ENCODE assay signal across 9 cellular contexts in genomic region chr2:172693037-172693436, GRCh38. TPM values are rescaled to one million over a fixed set of nuclear protein-coding genes. Genes with fewer than 3 reads are reported as not detected.
A peak's percentile ranks its signal among the peaks of the same experiment; 100 is the strongest.
DNase-seq lines count a peak whose midpoint lies in the region; ATAC-seq, FAIRE-seq and TF ChIP-seq lines count a peak whose summit lies in the region.
"Had no signal": no experiment of that assay in that cellular context is flagged by ENCODE, and none has a peak within 500 bp of the region (broad histone marks: within the 10 kb centered on the region; RNA-seq: fewer than 3 reads in every experiment).

No MANE protein-coding gene starts in this region.

- DNase-seq in DMS 273 (lab: John Stamatoyannopoulos, UW; ENCODE audit: unreplicated experiment) (peak; percentile 91), MV-4-11 (lab: John Stamatoyannopoulos, UW) (peak; percentile 77), keratinocyte (ENCODE audit: low read depth, low spot score) (peak; percentile 82)
- DNase-seq in activated naive CD8-positive, alpha-beta T cell treated with anti-CD3 and anti-CD28 coated beads, Interleukin-2, amount 50 U/mL, for 24 hours, result peak; percentile 48
- peak; percentile 28 to 50 for DNase-seq in stimulated activated naive CD8-positive, alpha-beta T cell treated with anti-CD3 and anti-CD28 coated beads, Interleukin-15, amount 100 ng/mL, for 72 hours

- no peaks in the 10 kb centered on the region for H3K79me2 ChIP-seq in keratinocyte (ENCODE audit: control insufficient read depth, insufficient read depth, low read length)

- H3K4me3 Mint-ChIP-seq in activated naive CD8-positive, alpha-beta T cell treated with anti-CD3 and anti-CD28 coated beads, Interleukin-2, amount 50 U/mL, for 24 hours, result peak overlapping the region; percentile 43
- peak overlapping the region in 1 of 2 donors; percentile 49 for H3K4me3 Mint-ChIP-seq in stimulated activated naive CD8-positive, alpha-beta T cell treated with anti-CD3 and anti-CD28 coated beads, Interleukin-15, amount 100 ng/mL, for 72 hours

- no peaks in the 10 kb centered on the region for H3K36me3 ChIP-seq in keratinocyte (ENCODE audit: control insufficient read depth in 2 of 2, extremely low read depth in 1 of 2, insufficient read depth in 2 of 2, low read length in 2 of 2)

- peak overlapping the region; percentile 80 for H3K4me2 ChIP-seq in keratinocyte (ENCODE audit: control insufficient read depth, extremely low read depth, insufficient read depth, low read depth, low read length)

- H3K27ac ChIP-seq in keratinocyte (ENCODE audit: control insufficient read depth, insufficient read depth, low read length), result peak overlapping the region; percentile 74

- H3K9me1 ChIP-seq in keratinocyte (ENCODE audit: control insufficient read depth, extremely low read depth, insufficient read depth, low read length), result no peaks in the 10 kb centered on the region

- peaks cover 3% of the 10 kb centered on the region for H3K36me3 Mint-ChIP-seq in activated naive CD8-positive, alpha-beta T cell treated with anti-CD3 and anti-CD28 coated beads, Interleukin-2, amount 50 U/mL, for 24 hours (ENCODE audit: low read depth)

- H3K27me3 ChIP-seq in keratinocyte (ENCODE audit: control insufficient read depth, extremely low read depth, insufficient read depth, low read length), result no peaks in the 10 kb centered on the region

- peak overlapping the region; percentile 69 for H3K27ac Mint-ChIP-seq in activated naive CD8-positive, alpha-beta T cell treated with anti-CD3 and anti-CD28 coated beads, Interleukin-2, amount 50 U/mL, for 24 hours
- peak overlapping the region in 1 of 2 donors; percentile 77 for H3K27ac Mint-ChIP-seq in stimulated activated naive CD8-positive, alpha-beta T cell treated with anti-CD3 and anti-CD28 coated beads, Interleukin-15, amount 100 ng/mL, for 72 hours

- ATAC-seq in activated naive CD8-positive, alpha-beta T cell treated with anti-CD3 and anti-CD28 coated beads, Interleukin-2, amount 50 U/mL, for 24 hours, result peak; percentile 99
- peak; percentile 92 for ATAC-seq in stimulated activated naive CD8-positive, alpha-beta T cell treated with anti-CD3 and anti-CD28 coated beads, Interleukin-15, amount 100 ng/mL, for 72 hours
- ATAC-seq in GM21529 (IDR thresholded peaks at IDR 0.05; ENCODE audit: unreplicated experiment) (no peak), HG03025 (IDR thresholded peaks at IDR 0.05; ENCODE audit: low FRiP score, unreplicated experiment) (no peak), HG02610 (IDR thresholded peaks at IDR 0.05; ENCODE audit: unreplicated experiment) (no peak)

- H3K4me1 ChIP-seq in keratinocyte (ENCODE audit: control insufficient read depth, extremely low read depth, insufficient read depth, low read length), result peaks cover 29% of the 10 kb centered on the region

- no peaks in the 10 kb centered on the region for H4K20me1 ChIP-seq in keratinocyte (ENCODE audit: control insufficient read depth, extremely low read depth, insufficient read depth, low read length)

- dilution Hi-C loops in keratinocyte (cut with MboI; ENCODE audit: extremely low pct_ligation_motif_present, low sequenced_read_pairs), result no loop called here

- H3K9me3 Mint-ChIP-seq in activated naive CD8-positive, alpha-beta T cell treated with anti-CD3 and anti-CD28 coated beads, Interleukin-2, amount 50 U/mL, for 24 hours, result peaks cover 8% of the 10 kb centered on the region
- H3K9me3 Mint-ChIP-seq in stimulated activated naive CD8-positive, alpha-beta T cell treated with anti-CD3 and anti-CD28 coated beads, Interleukin-15, amount 100 ng/mL, for 72 hours, result peaks cover 4 to 8% of the 10 kb centered on the region in 2 donors

- H3K4me1 Mint-ChIP-seq in activated naive CD8-positive, alpha-beta T cell treated with anti-CD3 and anti-CD28 coated beads, Interleukin-2, amount 50 U/mL, for 24 hours, result peaks cover 38% of the 10 kb centered on the region
- peaks cover 33% of the 10 kb centered on the region for H3K4me1 Mint-ChIP-seq in stimulated activated naive CD8-positive, alpha-beta T cell treated with anti-CD3 and anti-CD28 coated beads, Interleukin-15, amount 100 ng/mL, for 72 hours

- H3K4me3 ChIP-seq in keratinocyte (ENCODE audit: control insufficient read depth in 2 of 3, extremely low read depth in 1 of 3, insufficient read depth in 2 of 3, low read depth in 1 of 3, low read length in 3 of 3), result no peak overlapping the region

- H3K9me3 ChIP-seq in keratinocyte (ENCODE audit: control insufficient read depth, low read depth, low read length), result no peaks in the 10 kb centered on the region

- FAIRE-seq in keratinocyte (lab: Jason Lieb, UNC), result peak; percentile 99
- FAIRE-seq: islet of Langerhans had no signal

- no peak for TF ChIP-seq CTCF in keratinocyte (optimal IDR thresholded peaks at IDR 0.05 in 1 of 3, IDR thresholded peaks at IDR 0.05 in 1 of 3, conservative IDR thresholded peaks at IDR 0.05 in 1 of 3; ENCODE audit: extremely low read depth in 1 of 3, insufficient read depth in 2 of 3, low read length in 3 of 3)

- peak overlapping the region; percentile 39 for H3K9ac ChIP-seq in keratinocyte (ENCODE audit: control insufficient read depth, extremely low read depth, insufficient read depth, low read length)

- H2AFZ ChIP-seq in keratinocyte (ENCODE audit: control insufficient read depth, low read length), result no peak overlapping the region

- H3K27me3 Mint-ChIP-seq in activated naive CD8-positive, alpha-beta T cell treated with anti-CD3 and anti-CD28 coated beads, Interleukin-2, amount 50 U/mL, for 24 hours, result peaks cover 2% of the 10 kb centered on the region
- H3K27me3 Mint-ChIP-seq in stimulated activated naive CD8-positive, alpha-beta T cell treated with anti-CD3 and anti-CD28 coated beads, Interleukin-15, amount 100 ng/mL, for 72 hours, result no peaks in the 10 kb centered on the region

RNA-seq across cellular contexts. Expression of gene RAPGEF4, which starts 42.6 kb away (rescaled TPM):
- polyA plus RNA-seq in keratinocyte, result 0.76 to 1.6 TPM (median 1.2 TPM) in 3 replicates
- polyA plus RNA-seq in keratinocyte (2011; ENCODE audit: low read depth), result 5.9 TPM
- 0.75 and 0.80 TPM in 2 replicates for polyA plus RNA-seq in keratinocyte (2011; cell fraction: cytosol; rRNA removed)
- polyA plus RNA-seq in keratinocyte (2011; cell fraction: nucleus; rRNA removed), result 2.9 and 3.4 TPM in 2 replicates
- 1.2 and 2.2 TPM in 2 replicates for polyA plus RNA-seq in keratinocyte (2012; ENCODE audit: low replicate concordance)
- 5.0 to 7.8 TPM (median 6.7 TPM) in 3 replicates for polyA minus RNA-seq in keratinocyte
- not detected for polyA minus RNA-seq in keratinocyte (2011; cell fraction: cytosol; rRNA and poly(A)+ RNA removed)
- polyA minus RNA-seq in keratinocyte (2011; cell fraction: nucleus; rRNA and poly(A)+ RNA removed), result 3.5 and 5.7 TPM in 2 replicates

Comparison
In these comparisons a context has a peak if more than half of its experiments do, and no peak if none do; other contexts are left out.
1. DNase-seq: peak in every context shown above with its lines; median percentile 91 in DMS 273; 82 in keratinocyte; 77 in MV-4-11; 48 in activated naive CD8-positive, alpha-beta T cell treated with anti-CD3 and anti-CD28 coated beads, Interleukin-2, amount 50 U/mL, for 24 hours; 39 in stimulated activated naive CD8-positive, alpha-beta T cell treated with anti-CD3 and anti-CD28 coated beads, Interleukin-15, amount 100 ng/mL, for 72 hours.
2. ATAC-seq: peak in activated naive CD8-positive, alpha-beta T cell treated with anti-CD3 and anti-CD28 coated beads, Interleukin-2, amount 50 U/mL, for 24 hours (single experiment) and stimulated activated naive CD8-positive, alpha-beta T cell treated with anti-CD3 and anti-CD28 coated beads, Interleukin-15, amount 100 ng/mL, for 72 hours (single experiment); none in GM21529 (single experiment), HG03025 (single experiment) and HG02610 (single experiment).